In the genomic region with DNA sequence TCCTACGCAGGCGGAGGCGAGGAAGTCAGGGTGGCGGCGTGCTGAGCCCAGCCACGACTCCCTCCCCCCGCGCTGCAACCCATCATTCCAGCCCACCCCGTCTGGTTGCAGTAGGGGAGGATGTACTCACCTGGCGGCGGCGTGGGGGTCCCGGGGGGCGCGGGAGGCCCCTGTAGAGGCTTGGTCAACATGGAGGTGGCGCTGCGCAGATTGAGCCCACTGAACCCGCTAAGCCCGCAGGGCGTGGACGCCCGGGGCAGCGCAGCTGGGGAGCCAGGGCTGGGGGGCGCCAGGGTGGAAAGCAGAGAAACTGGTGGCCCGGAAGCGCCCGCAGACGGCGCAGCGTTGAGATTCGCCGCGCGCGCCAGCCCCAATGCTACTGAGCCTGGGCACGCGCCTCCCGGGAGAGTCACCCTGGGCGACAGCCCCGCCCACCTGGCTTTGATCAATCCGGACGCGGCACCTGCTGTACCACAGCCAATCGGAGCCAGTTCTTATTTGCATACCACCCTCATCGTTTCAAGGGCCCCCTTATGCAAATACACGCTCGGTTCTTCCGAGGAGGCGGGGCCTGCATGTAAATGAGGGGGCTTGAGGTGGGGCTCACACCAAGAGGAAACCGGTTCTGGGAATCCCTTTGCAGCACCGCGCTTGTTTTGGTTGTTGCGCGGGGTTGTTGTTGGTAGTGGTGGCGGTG, we compare ENCODE assay signal across 1 cellular context.
TF ChIP-seq lines count a peak whose summit lies in the region.

A gene (minus strand): TSS at position 381 of the 697 bp plus-strand sequence. CDS start 190 bp downstream, at position 191.

TF ChIP-seq in K562, 482 proteins besides CTCF, POLR2A, EP300 and RAD21 (continued from another document and continues in another):
- TF ChIP-seq, protein P1, sequence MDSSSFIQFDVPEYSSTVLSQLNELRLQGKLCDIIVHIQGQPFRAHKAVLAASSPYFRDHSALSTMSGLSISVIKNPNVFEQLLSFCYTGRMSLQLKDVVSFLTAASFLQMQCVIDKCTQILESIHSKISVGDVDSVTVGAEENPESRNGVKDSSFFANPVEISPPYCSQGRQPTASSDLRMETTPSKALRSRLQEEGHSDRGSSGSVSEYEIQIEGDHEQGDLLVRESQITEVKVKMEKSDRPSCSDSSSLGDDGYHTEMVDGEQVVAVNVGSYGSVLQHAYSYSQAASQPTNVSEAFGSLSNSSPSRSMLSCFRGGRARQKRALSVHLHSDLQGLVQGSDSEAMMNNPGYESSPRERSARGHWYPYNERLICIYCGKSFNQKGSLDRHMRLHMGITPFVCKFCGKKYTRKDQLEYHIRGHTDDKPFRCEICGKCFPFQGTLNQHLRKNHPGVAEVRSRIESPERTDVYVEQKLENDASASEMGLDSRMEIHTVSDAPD (CRISPR knock-in tag; IDR thresholded peaks at IDR 0.05), result no peak
- TF ChIP-seq, protein P2, sequence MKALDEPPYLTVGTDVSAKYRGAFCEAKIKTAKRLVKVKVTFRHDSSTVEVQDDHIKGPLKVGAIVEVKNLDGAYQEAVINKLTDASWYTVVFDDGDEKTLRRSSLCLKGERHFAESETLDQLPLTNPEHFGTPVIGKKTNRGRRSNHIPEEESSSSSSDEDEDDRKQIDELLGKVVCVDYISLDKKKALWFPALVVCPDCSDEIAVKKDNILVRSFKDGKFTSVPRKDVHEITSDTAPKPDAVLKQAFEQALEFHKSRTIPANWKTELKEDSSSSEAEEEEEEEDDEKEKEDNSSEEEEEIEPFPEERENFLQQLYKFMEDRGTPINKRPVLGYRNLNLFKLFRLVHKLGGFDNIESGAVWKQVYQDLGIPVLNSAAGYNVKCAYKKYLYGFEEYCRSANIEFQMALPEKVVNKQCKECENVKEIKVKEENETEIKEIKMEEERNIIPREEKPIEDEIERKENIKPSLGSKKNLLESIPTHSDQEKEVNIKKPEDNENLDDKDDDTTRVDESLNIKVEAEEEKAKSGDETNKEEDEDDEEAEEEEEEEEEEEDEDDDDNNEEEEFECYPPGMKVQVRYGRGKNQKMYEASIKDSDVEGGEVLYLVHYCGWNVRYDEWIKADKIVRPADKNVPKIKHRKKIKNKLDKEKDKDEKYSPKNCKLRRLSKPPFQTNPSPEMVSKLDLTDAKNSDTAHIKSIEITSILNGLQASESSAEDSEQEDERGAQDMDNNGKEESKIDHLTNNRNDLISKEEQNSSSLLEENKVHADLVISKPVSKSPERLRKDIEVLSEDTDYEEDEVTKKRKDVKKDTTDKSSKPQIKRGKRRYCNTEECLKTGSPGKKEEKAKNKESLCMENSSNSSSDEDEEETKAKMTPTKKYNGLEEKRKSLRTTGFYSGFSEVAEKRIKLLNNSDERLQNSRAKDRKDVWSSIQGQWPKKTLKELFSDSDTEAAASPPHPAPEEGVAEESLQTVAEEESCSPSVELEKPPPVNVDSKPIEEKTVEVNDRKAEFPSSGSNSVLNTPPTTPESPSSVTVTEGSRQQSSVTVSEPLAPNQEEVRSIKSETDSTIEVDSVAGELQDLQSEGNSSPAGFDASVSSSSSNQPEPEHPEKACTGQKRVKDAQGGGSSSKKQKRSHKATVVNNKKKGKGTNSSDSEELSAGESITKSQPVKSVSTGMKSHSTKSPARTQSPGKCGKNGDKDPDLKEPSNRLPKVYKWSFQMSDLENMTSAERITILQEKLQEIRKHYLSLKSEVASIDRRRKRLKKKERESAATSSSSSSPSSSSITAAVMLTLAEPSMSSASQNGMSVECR (CRISPR knock-in tag; IDR thresholded peaks at IDR 0.05), result peak; percentile 58; the same call in 1 of the 2 replicates
- no peak for TF ChIP-seq ZNF224 (CRISPR knock-in tag; IDR thresholded peaks at IDR 0.05)
- no peak for TF ChIP-seq ZNF431 (CRISPR knock-in tag; IDR thresholded peaks at IDR 0.05)
- no peak for TF ChIP-seq FOSL1 (tag; conservative IDR thresholded peaks at IDR 0.05)
- TF ChIP-seq RCOR1 (IDR thresholded peaks at IDR 0.05; ENCODE audit: borderline replicate concordance in 1 of 2, low read depth in 2 of 2, low read length in 2 of 2), result no peak
- TF ChIP-seq, protein P3, sequence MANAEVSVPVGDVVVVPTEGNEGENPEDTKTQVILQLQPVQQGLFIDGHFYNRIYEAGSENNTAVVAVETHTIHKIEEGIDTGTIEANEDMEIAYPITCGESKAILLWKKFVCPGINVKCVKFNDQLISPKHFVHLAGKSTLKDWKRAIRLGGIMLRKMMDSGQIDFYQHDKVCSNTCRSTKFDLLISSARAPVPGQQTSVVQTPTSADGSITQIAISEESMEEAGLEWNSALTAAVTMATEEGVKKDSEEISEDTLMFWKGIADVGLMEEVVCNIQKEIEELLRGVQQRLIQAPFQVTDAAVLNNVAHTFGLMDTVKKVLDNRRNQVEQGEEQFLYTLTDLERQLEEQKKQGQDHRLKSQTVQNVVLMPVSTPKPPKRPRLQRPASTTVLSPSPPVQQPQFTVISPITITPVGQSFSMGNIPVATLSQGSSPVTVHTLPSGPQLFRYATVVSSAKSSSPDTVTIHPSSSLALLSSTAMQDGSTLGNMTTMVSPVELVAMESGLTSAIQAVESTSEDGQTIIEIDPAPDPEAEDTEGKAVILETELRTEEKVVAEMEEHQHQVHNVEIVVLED (CRISPR knock-in tag; IDR thresholded peaks at IDR 0.05), result no peak
- no peak for TF ChIP-seq ZNF124 (CRISPR knock-in tag; IDR thresholded peaks at IDR 0.05)
- TF ChIP-seq, protein P4, sequence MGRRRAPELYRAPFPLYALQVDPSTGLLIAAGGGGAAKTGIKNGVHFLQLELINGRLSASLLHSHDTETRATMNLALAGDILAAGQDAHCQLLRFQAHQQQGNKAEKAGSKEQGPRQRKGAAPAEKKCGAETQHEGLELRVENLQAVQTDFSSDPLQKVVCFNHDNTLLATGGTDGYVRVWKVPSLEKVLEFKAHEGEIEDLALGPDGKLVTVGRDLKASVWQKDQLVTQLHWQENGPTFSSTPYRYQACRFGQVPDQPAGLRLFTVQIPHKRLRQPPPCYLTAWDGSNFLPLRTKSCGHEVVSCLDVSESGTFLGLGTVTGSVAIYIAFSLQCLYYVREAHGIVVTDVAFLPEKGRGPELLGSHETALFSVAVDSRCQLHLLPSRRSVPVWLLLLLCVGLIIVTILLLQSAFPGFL (CRISPR knock-in tag; IDR thresholded peaks at IDR 0.05), result no peak
- TF ChIP-seq COPS2 (conservative IDR thresholded peaks at IDR 0.05), result no peak
- no peak for TF ChIP-seq CAMTA2 (CRISPR knock-in tag; conservative IDR thresholded peaks at IDR 0.05)
- TF ChIP-seq TFAM (CRISPR knock-in tag; conservative IDR thresholded peaks at IDR 0.05), result no peak
- TF ChIP-seq, protein P5, sequence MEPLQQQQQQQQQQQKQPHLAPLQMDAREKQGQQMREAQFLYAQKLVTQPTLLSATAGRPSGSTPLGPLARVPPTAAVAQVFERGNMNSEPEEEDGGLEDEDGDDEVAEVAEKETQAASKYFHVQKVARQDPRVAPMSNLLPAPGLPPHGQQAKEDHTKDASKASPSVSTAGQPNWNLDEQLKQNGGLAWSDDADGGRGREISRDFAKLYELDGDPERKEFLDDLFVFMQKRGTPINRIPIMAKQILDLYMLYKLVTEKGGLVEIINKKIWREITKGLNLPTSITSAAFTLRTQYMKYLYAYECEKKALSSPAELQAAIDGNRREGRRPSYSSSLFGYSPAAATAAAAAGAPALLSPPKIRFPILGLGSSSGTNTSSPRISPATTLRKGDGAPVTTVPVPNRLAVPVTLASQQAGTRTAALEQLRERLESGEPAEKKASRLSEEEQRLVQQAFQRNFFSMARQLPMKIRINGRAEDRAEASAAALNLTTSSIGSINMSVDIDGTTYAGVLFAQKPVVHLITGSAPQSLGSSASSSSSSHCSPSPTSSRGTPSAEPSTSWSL (CRISPR knock-in tag; IDR thresholded peaks at IDR 0.05; ENCODE audit: borderline replicate concordance), result no peak
- no peak for TF ChIP-seq MAFF (IDR thresholded peaks at IDR 0.05; ENCODE audit: low read length)
- TF ChIP-seq SIN3A (IDR thresholded peaks at IDR 0.05; ENCODE audit: borderline replicate concordance in 2 of 2, control insufficient read depth in 1 of 2, low read depth in 2 of 2, low read length in 2 of 2), result peak in 1 of 2 experiments; percentile 80; a peak in 2 of 4 replicates
- no peak for TF ChIP-seq PCBP2 (IDR thresholded peaks at IDR 0.05; ENCODE audit: low read depth, low read length, poor library complexity, severe bottlenecking)
- peak; percentile 65; the same call in 1 of the 2 replicates for TF ChIP-seq ZNF12 (CRISPR knock-in tag; IDR thresholded peaks at IDR 0.05)
- peak; percentile 28; the same call in 1 of the 2 replicates for TF ChIP-seq ESRRA (IDR thresholded peaks at IDR 0.05; ENCODE audit: borderline replicate concordance, low read depth)
- no peak for TF ChIP-seq ZKSCAN8 (CRISPR knock-in tag; IDR thresholded peaks at IDR 0.05)
- no peak for TF ChIP-seq SNRNP70 (optimal IDR thresholded peaks at IDR 0.05; ENCODE audit: low read depth, low read length)
- TF ChIP-seq ERF (CRISPR knock-in tag; IDR thresholded peaks at IDR 0.05), result peak; percentile 76
- peak; percentile 36 for TF ChIP-seq FIP1L1 (IDR thresholded peaks at IDR 0.05; ENCODE audit: low read depth, low read length, poor library complexity, severe bottlenecking)
- no peak for TF ChIP-seq TSC22D4 (tag; IDR thresholded peaks at IDR 0.05)
- TF ChIP-seq ZNF644 (tag; IDR thresholded peaks at IDR 0.05; ENCODE audit: low read depth), result no peak
- TF ChIP-seq TCF7 (IDR thresholded peaks at IDR 0.05; ENCODE audit: borderline replicate concordance), result no peak
- TF ChIP-seq, protein P6, sequence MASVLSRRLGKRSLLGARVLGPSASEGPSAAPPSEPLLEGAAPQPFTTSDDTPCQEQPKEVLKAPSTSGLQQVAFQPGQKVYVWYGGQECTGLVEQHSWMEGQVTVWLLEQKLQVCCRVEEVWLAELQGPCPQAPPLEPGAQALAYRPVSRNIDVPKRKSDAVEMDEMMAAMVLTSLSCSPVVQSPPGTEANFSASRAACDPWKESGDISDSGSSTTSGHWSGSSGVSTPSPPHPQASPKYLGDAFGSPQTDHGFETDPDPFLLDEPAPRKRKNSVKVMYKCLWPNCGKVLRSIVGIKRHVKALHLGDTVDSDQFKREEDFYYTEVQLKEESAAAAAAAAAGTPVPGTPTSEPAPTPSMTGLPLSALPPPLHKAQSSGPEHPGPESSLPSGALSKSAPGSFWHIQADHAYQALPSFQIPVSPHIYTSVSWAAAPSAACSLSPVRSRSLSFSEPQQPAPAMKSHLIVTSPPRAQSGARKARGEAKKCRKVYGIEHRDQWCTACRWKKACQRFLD (CRISPR knock-in tag; IDR thresholded peaks at IDR 0.05), result no peak
- TF ChIP-seq, protein P7, sequence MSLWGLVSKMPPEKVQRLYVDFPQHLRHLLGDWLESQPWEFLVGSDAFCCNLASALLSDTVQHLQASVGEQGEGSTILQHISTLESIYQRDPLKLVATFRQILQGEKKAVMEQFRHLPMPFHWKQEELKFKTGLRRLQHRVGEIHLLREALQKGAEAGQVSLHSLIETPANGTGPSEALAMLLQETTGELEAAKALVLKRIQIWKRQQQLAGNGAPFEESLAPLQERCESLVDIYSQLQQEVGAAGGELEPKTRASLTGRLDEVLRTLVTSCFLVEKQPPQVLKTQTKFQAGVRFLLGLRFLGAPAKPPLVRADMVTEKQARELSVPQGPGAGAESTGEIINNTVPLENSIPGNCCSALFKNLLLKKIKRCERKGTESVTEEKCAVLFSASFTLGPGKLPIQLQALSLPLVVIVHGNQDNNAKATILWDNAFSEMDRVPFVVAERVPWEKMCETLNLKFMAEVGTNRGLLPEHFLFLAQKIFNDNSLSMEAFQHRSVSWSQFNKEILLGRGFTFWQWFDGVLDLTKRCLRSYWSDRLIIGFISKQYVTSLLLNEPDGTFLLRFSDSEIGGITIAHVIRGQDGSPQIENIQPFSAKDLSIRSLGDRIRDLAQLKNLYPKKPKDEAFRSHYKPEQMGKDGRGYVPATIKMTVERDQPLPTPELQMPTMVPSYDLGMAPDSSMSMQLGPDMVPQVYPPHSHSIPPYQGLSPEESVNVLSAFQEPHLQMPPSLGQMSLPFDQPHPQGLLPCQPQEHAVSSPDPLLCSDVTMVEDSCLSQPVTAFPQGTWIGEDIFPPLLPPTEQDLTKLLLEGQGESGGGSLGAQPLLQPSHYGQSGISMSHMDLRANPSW (CRISPR knock-in tag; IDR thresholded peaks at IDR 0.05), result no peak
- no peak for TF ChIP-seq ADNP (tag; IDR thresholded peaks at IDR 0.05)
- TF ChIP-seq CSDE1 (IDR thresholded peaks at IDR 0.05), result no peak
- TF ChIP-seq, protein P8, sequence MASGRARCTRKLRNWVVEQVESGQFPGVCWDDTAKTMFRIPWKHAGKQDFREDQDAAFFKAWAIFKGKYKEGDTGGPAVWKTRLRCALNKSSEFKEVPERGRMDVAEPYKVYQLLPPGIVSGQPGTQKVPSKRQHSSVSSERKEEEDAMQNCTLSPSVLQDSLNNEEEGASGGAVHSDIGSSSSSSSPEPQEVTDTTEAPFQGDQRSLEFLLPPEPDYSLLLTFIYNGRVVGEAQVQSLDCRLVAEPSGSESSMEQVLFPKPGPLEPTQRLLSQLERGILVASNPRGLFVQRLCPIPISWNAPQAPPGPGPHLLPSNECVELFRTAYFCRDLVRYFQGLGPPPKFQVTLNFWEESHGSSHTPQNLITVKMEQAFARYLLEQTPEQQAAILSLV (tag; IDR thresholded peaks at IDR 0.05), result no peak
- TF ChIP-seq FOXJ2 (tag; IDR thresholded peaks at IDR 0.05), result no peak
- 0 out of 2 replicates have a peak, but pooled peaks have one; percentile 68 for TF ChIP-seq SREBF2 (CRISPR knock-in tag; IDR thresholded peaks at IDR 0.05)
- TF ChIP-seq NR2F6 (CRISPR knock-in tag; IDR thresholded peaks at IDR 0.05), result no peak
- TF ChIP-seq PYGO2 (tag; IDR thresholded peaks at IDR 0.05), result no peak
- TF ChIP-seq ZNF354B (CRISPR knock-in tag; IDR thresholded peaks at IDR 0.05), result no peak
- no peak for TF ChIP-seq STAG1 (CRISPR knock-in tag; IDR thresholded peaks at IDR 0.05; ENCODE audit: borderline replicate concordance)
- no peak for TF ChIP-seq KLF10 (CRISPR knock-in tag; IDR thresholded peaks at IDR 0.05)
- TF ChIP-seq ZNF76 (CRISPR knock-in tag; IDR thresholded peaks at IDR 0.05; ENCODE audit: borderline replicate concordance), result no peak
- TF ChIP-seq GATAD2B (IDR thresholded peaks at IDR 0.05; ENCODE audit: borderline replicate concordance), result no peak
- TF ChIP-seq, protein P9, sequence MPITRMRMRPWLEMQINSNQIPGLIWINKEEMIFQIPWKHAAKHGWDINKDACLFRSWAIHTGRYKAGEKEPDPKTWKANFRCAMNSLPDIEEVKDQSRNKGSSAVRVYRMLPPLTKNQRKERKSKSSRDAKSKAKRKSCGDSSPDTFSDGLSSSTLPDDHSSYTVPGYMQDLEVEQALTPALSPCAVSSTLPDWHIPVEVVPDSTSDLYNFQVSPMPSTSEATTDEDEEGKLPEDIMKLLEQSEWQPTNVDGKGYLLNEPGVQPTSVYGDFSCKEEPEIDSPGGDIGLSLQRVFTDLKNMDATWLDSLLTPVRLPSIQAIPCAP (CRISPR knock-in tag; IDR thresholded peaks at IDR 0.05; ENCODE audit: borderline replicate concordance), result no peak
- peak; percentile 96 for TF ChIP-seq POLR2H (tag; IDR thresholded peaks at IDR 0.05; ENCODE audit: low read depth)
- no peak for TF ChIP-seq ILF3 (IDR thresholded peaks at IDR 0.05; ENCODE audit: borderline replicate concordance)
- TF ChIP-seq HDAC8 (tag; IDR thresholded peaks at IDR 0.05), result no peak
- no peak for TF ChIP-seq SAFB (IDR thresholded peaks at IDR 0.05; ENCODE audit: borderline replicate concordance, low read depth, low read length)
- peak in 1 of 2 experiments; percentile 91; a peak in 2 of 4 replicates for TF ChIP-seq NONO (IDR thresholded peaks at IDR 0.05; ENCODE audit: low read depth in 2 of 2, low read length in 1 of 2)
- no peak for TF ChIP-seq FOXA1 (IDR thresholded peaks at IDR 0.05; ENCODE audit: borderline replicate concordance)
- no peak for TF ChIP-seq RFX7 (CRISPR knock-in tag; IDR thresholded peaks at IDR 0.05)
- no peak for TF ChIP-seq CBFB (CRISPR knock-in tag; IDR thresholded peaks at IDR 0.05)
- TF ChIP-seq RHOXF2B (CRISPR knock-in tag; conservative IDR thresholded peaks at IDR 0.05), result no peak
- TF ChIP-seq RBM22 (IDR thresholded peaks at IDR 0.05; ENCODE audit: low read depth, low read length, poor library complexity, severe bottlenecking), result peak; percentile 61
- TF ChIP-seq HNRNPLL (IDR thresholded peaks at IDR 0.05; ENCODE audit: low read depth, low read length, poor library complexity, severe bottlenecking), result peak; percentile 82
